Comparison of ENCODE assay signal across 1 cellular context in genomic region chr9:107737987-107738743, GRCh38.
TF ChIP-seq lines count a peak whose summit lies in the region.

No MANE protein-coding gene starts in this region.

TF ChIP-seq in GM12878, 131 proteins besides CTCF, POLR2A, EP300 and RAD21 (continued from another document):
- no peak for TF ChIP-seq RELB (IDR thresholded peaks at IDR 0.05; ENCODE audit: low read depth)
